ENCODE assay signal across 12 cellular contexts in genomic region chr18:45590060-45590537, GRCh38. TPM values are rescaled to one million over a fixed set of nuclear protein-coding genes. Genes with fewer than 3 reads are reported as not detected.
A peak's percentile ranks its signal among the peaks of the same experiment; 100 is the strongest.
DNase-seq lines count a peak whose midpoint lies in the region; ATAC-seq and TF ChIP-seq lines count a peak whose summit lies in the region.
"Had no signal": no experiment of that assay in that cellular context is flagged by ENCODE, and none has a peak within 500 bp of the region (broad histone marks: within the 10 kb centered on the region; RNA-seq: fewer than 3 reads in every experiment).

No MANE protein-coding gene starts in this region.

- peaks cover 26% of the 10 kb centered on the region for H3K4me1 ChIP-seq in HEK293 (ENCODE audit: control insufficient read depth, insufficient read depth, low read length)
- peaks cover 0 to 29% (median 26%) of the 10 kb centered on the region in 5 donors for H3K4me1 ChIP-seq in subcutaneous abdominal adipose tissue (ENCODE audit: control insufficient read depth in 5 of 5, insufficient read depth in 5 of 5, low read length in 5 of 5)

- intact Hi-C loops in left colon (cut with DNase I, micrococcal nuclease) = no loop called here

- no peaks in the 10 kb centered on the region for H3K27me3 ChIP-seq in subcutaneous abdominal adipose tissue (ENCODE audit: control insufficient read depth in 5 of 5, insufficient read depth in 4 of 5, low read length in 5 of 5)

- H3K9ac ChIP-seq in subcutaneous abdominal adipose tissue (ENCODE audit: low read length in 5 of 5) = no peak overlapping the region

- H3K36me3 ChIP-seq in HEK293 (ENCODE audit: control insufficient read depth in 2 of 2, insufficient read depth in 1 of 2, low read length in 2 of 2) (no peaks in the 10 kb centered on the region), subcutaneous abdominal adipose tissue (ENCODE audit: control insufficient read depth in 5 of 5, insufficient read depth in 5 of 5, low read length in 5 of 5) (no peaks in the 10 kb centered on the region)

- ATAC-seq in left colon (peak; percentile 36), HG02588 (IDR thresholded peaks at IDR 0.05; ENCODE audit: unreplicated experiment) (no peak)
- ATAC-seq: activated CD8-positive, alpha-beta memory T cell treated with anti-CD3 and anti-CD28 coated beads, Interleukin-2, amount 10 ng/mL, durations not matched to agents 7 days and 5 days had no signal

- H3K4me3 ChIP-seq in HEK293 (ENCODE audit: low read depth, low read length) = no peak overlapping the region
- H3K4me3 ChIP-seq in subcutaneous abdominal adipose tissue (ENCODE audit: low read depth in 1 of 5, low read length in 5 of 5) = peak overlapping the region in 1 of 5 donors; percentile 22

- POLR2A ChIA-PET in HEK293 (lab: Yijun Ruan, JAX) = interaction anchor here (1.2 to 2.4 kb wide), 2 partner anchors 22 to 28 kb away, joined by 6 to 17 read pairs; no protein-coding TSS in a partner anchor

- TF ChIP-seq CTCF in HEK293 (tag by site-specific recombination; IDR thresholded peaks at IDR 0.05) = no peak

- H3K27ac ChIP-seq in HEK293 (ENCODE audit: extremely low read depth, low read depth, low read length) = peak overlapping the region; percentile 98
- peak overlapping the region; percentile 29 for H3K27ac ChIP-seq in subcutaneous abdominal adipose tissue (ENCODE audit: low read depth, low read length)

- no peaks in the 10 kb centered on the region for H3K9me3 ChIP-seq in HEK293 (ENCODE audit: control insufficient read depth, insufficient read depth, low read depth, low read length)
- H3K9me3 ChIP-seq in subcutaneous abdominal adipose tissue (ENCODE audit: control insufficient read depth in 5 of 5, low read length in 5 of 5) = no peaks in the 10 kb centered on the region

- CTCF ChIA-PET in HEK293 (lab: Yijun Ruan, JAX) = interaction anchor here (0.5 to 2.0 kb wide), 4 partner anchors 10 to 45 kb away, joined by 3 to 8 read pairs (median 4); no protein-coding TSS in a partner anchor

- DNase-seq in brain pericyte (ENCODE audit: low read depth, low spot score) = peak; percentile 41
- DNase-seq in left colon = no peak
- no peak for DNase-seq in NCI-H1048 (lab: John Stamatoyannopoulos, UW)
- DNase-seq in activated CD4-positive, CD25-positive, alpha-beta regulatory T cell (lab: John Stamatoyannopoulos, UW) = no peak
- DNase-seq in DMS79 (lab: John Stamatoyannopoulos, UW) = no peak
- DNase-seq: activated CD8-positive, alpha-beta memory T cell treated with anti-CD3 and anti-CD28 coated beads, Interleukin-2, amount 10 ng/mL, durations not matched to agents 7 days and 5 days; activated naive CD8-positive, alpha-beta T cell treated with anti-CD3 and anti-CD28 coated beads for 36 hours; COR-L47 had no signal

TF ChIP-seq in HEK293, 187 proteins besides CTCF, POLR2A, EP300 and RAD21 (continues in another document):
- TF ChIP-seq ZNF211 (tag by site-specific recombination; IDR thresholded peaks at IDR 0.05; ENCODE audit: low read depth) (no peak), ZBTB7A (tag by site-specific recombination; IDR thresholded peaks at IDR 0.05; ENCODE audit: low read depth) (no peak), PBX3 (CRISPR knock-in tag; IDR thresholded peaks at IDR 0.05) (no peak), KLF10 (tag by site-specific recombination; IDR thresholded peaks at IDR 0.05) (no peak), ZNF132 (tag by site-specific recombination; IDR thresholded peaks at IDR 0.05; ENCODE audit: borderline replicate concordance) (no peak), ZNF155 (tag by site-specific recombination; IDR thresholded peaks at IDR 0.05) (no peak), FEZF1 (tag by site-specific recombination; IDR thresholded peaks at IDR 0.05) (peak; percentile 60), ZBTB26 (tag by site-specific recombination; optimal IDR thresholded peaks at IDR 0.05) (no peak), ZNF423 (tag by site-specific recombination; IDR thresholded peaks at IDR 0.05) (0 out of 2 replicates have a peak, but pooled peaks have one; percentile 23), ZNF626 (tag by site-specific recombination; IDR thresholded peaks at IDR 0.05) (no peak), ZNF404 (tag by site-specific recombination; IDR thresholded peaks at IDR 0.05) (no peak), PRDM4 (tag by site-specific recombination; IDR thresholded peaks at IDR 0.05) (peak; percentile 98), OSR2 (tag by site-specific recombination; IDR thresholded peaks at IDR 0.05) (no peak), ZNF600 (tag by site-specific recombination; IDR thresholded peaks at IDR 0.05) (no peak), ZNF560 (tag by site-specific recombination; IDR thresholded peaks at IDR 0.05; ENCODE audit: borderline replicate concordance) (no peak), ZNF747 (tag by site-specific recombination; IDR thresholded peaks at IDR 0.05) (no peak), ZNF692 (tag by site-specific recombination; IDR thresholded peaks at IDR 0.05) (no peak), ZBTB21 (tag by site-specific recombination; IDR thresholded peaks at IDR 0.05) (no peak), ZNF350 (tag by site-specific recombination; IDR thresholded peaks at IDR 0.05) (no peak), ZNF10 (tag by site-specific recombination; IDR thresholded peaks at IDR 0.05) (no peak), HOXC10 (CRISPR knock-in tag; IDR thresholded peaks at IDR 0.05) (no peak), ZNF529 (tag by site-specific recombination; IDR thresholded peaks at IDR 0.05; ENCODE audit: insufficient replicate concordance) (no peak)

RNA-seq across cellular contexts. Expression of gene SLC14A2, which starts 25.2 kb away (rescaled TPM):
- under 1 TPM in 1 of 2 donors, not detected in 1; 0.12 TPM for total RNA-seq in left colon
- total RNA-seq: OCI-LY7 had no signal
